8 cellular contexts compared by ENCODE assay signal in the genomic region with DNA sequence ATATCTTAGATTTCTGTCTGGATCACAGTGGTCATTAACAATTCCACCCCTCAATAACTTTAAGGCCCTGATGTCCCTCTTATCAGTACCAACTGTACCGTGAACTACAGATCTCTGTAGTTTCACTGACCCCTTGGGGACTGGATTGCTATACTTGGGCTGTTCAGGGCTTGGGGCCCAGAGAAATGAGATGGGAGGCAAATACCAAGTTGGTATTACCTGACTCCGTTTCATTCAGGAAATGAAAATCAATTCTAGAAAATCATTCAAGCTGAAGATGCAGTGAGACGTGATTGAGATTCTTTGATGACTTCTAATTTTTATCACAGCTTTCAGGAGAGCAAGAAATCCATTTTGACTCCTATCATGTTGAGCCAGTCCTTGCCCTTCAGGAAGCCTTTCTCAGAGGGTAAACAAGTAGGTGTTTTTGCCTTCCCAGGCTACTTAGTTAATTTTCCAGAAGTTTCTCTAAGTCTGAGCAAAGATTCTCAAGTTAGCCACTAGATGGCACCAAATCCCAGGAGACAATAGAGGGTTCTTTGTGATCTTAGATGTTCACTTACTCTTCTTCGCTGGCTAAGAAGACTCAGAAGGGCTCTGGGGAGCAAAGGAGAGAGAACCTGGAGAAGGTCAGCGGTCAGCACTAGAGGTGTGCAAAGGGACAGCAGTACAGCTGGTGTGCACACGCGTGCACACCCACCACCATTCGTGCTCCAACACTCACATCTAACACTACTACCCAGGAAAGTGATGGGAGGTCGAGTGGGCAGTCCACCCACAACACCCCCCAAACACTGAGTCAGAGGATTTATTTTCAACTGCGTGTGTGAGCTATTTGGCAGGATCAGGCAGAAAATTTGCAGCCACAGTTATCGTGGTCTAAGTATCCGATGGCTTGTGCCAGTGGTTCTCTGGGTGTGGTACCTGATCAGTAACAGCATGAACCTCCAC. TPM values are rescaled to one million over a fixed set of nuclear protein-coding genes. Genes with fewer than 3 reads are reported as not detected.
DNase-seq lines count a peak whose midpoint lies in the region; ATAC-seq and TF ChIP-seq lines count a peak whose summit lies in the region.

No MANE protein-coding gene starts in this region.

- no peak overlapping the region for H3K23ac ChIP-seq in mesendoderm (ENCODE audit: low read length)

- peaks cover 5% of the 10 kb centered on the region for H3K36me3 Mint-ChIP-seq in T-helper 17 cell (ENCODE audit: low read depth)

- H2BK5ac ChIP-seq in mesendoderm (ENCODE audit: low read length): no peak overlapping the region

- no peaks in the 10 kb centered on the region for H3K4me1 ChIP-seq in effector memory CD4-positive, alpha-beta T cell (ENCODE audit: control insufficient read depth, insufficient read depth, low read length, poor library complexity, severe bottlenecking)
- H3K4me1 ChIP-seq in mesendoderm (ENCODE audit: control insufficient read depth, low read depth, low read length) (no peaks in the 10 kb centered on the region), urinary bladder (ENCODE audit: insufficient read depth) (no peaks in the 10 kb centered on the region)

- H3K18ac ChIP-seq in mesendoderm (ENCODE audit: low read length): no peak overlapping the region

- H3K4me2 ChIP-seq in mesendoderm (ENCODE audit: low read length): no peak overlapping the region

- no peak overlapping the region for H4K5ac ChIP-seq in mesendoderm (ENCODE audit: low read length)

- peak overlapping the region; percentile 31 for H3K4ac ChIP-seq in mesendoderm (ENCODE audit: low read depth, low read length)

- DNase-seq in ACHN: peak; percentile 51
- DNase-seq in GM12864 (ENCODE audit: low read depth): no peak
- DNase-seq in NCI-H1092 (lab: John Stamatoyannopoulos, UW): peak; percentile 35
- DNase-seq in T-helper 17 cell: no peak
- DNase-seq in effector memory CD4-positive, alpha-beta T cell: peak in 1 of 3 donors; percentile 25
- DNase-seq in mesendoderm: peak; percentile 80

- no peaks in the 10 kb centered on the region for H3K36me3 ChIP-seq in effector memory CD4-positive, alpha-beta T cell (ENCODE audit: control insufficient read depth, insufficient read depth, low read length)
- H3K36me3 ChIP-seq in mesendoderm (ENCODE audit: control insufficient read depth, insufficient read depth, low read length): no peaks in the 10 kb centered on the region
- no peaks in the 10 kb centered on the region for H3K36me3 ChIP-seq in urinary bladder (ENCODE audit: insufficient read depth)

- peak; percentile 60 for ATAC-seq in HG02571 (IDR thresholded peaks at IDR 0.05; ENCODE audit: unreplicated experiment)
- ATAC-seq in T-helper 17 cell: peak; percentile 83

- no peak overlapping the region for H4K8ac ChIP-seq in mesendoderm (ENCODE audit: low read depth, low read length)

- peak overlapping the region; percentile 48 for H3K9ac ChIP-seq in mesendoderm (ENCODE audit: low read length)

- H3K56ac ChIP-seq in mesendoderm (ENCODE audit: low read length): peak overlapping the region; percentile 50

- H3K27ac Mint-ChIP-seq in T-helper 17 cell: peak overlapping the region; percentile 65

- H3K4me3 Mint-ChIP-seq in T-helper 17 cell: peak overlapping the region; percentile 70

- no CpG with 5 or more reads among the region's 12 CpGs for WGBS in mesendoderm (ENCODE audit: extremely low coverage, insufficient coverage, low lambda C conversion rate)
- 17% methylated on average over 12 of the region's 12 CpGs for WGBS in urinary bladder

- H3K79me2 ChIP-seq in mesendoderm (ENCODE audit: control insufficient read depth, insufficient read depth, low read length): peaks cover 11% of the 10 kb centered on the region

- no peak overlapping the region for H2AK5ac ChIP-seq in mesendoderm (ENCODE audit: low read length)

- peaks cover 24% of the 10 kb centered on the region for H3K4me1 Mint-ChIP-seq in T-helper 17 cell

- peaks cover 2% of the 10 kb centered on the region for H3K79me1 ChIP-seq in mesendoderm (ENCODE audit: low read length)

- peak; percentile 58 for TF ChIP-seq CTCF in GM12864 (IDR thresholded peaks at IDR 0.05; ENCODE audit: low read depth, low read length, missing control alignments)

- H3K9me3 ChIP-seq in T-helper 17 cell (ENCODE audit: control insufficient read depth, low read length, poor library complexity, severe bottlenecking): no peaks in the 10 kb centered on the region
- no peaks in the 10 kb centered on the region for H3K9me3 ChIP-seq in effector memory CD4-positive, alpha-beta T cell (ENCODE audit: control insufficient read depth, low read length)

- H3K27ac ChIP-seq in effector memory CD4-positive, alpha-beta T cell (ENCODE audit: insufficient read depth, low read length, poor library complexity, severe bottlenecking): peak overlapping the region; percentile 27
- H3K27ac ChIP-seq in mesendoderm (ENCODE audit: low read depth, low read length) (no peak overlapping the region), urinary bladder (ENCODE audit: low read depth) (peak overlapping the region; percentile 23)

- H3K4me3 ChIP-seq in GM12864 (ENCODE audit: low read depth, low read length) (no peak overlapping the region), mesendoderm (ENCODE audit: low read length) (no peak overlapping the region), urinary bladder (ENCODE audit: low read depth, low read length) (no peak overlapping the region)
- H3K4me3 ChIP-seq in effector memory CD4-positive, alpha-beta T cell (ENCODE audit: insufficient read depth, low read depth, low read length, poor library complexity, severe bottlenecking): no peak overlapping the region

- no peaks in the 10 kb centered on the region for H3K27me3 ChIP-seq in effector memory CD4-positive, alpha-beta T cell (replicated peaks; ENCODE audit: control insufficient read depth, insufficient read depth, low read length, poor library complexity, severe bottlenecking)
- H3K27me3 ChIP-seq in mesendoderm (ENCODE audit: insufficient read depth, low read length, poor library complexity): no peaks in the 10 kb centered on the region

- no peaks in the 10 kb centered on the region for H3K27me3 Mint-ChIP-seq in T-helper 17 cell

- in situ Hi-C loops in ACHN (cut with HindIII; ENCODE audit: low pct_ligation_motif_present, low pct_unique_long_range_greater_than_20kb, low sequenced_read_pairs): no loop called here

- H2BK15ac ChIP-seq in mesendoderm (replicated peaks; ENCODE audit: low read depth): no peak overlapping the region

- no peak overlapping the region for H2BK120ac ChIP-seq in mesendoderm (ENCODE audit: low read depth, low read length)

RNA-seq across cellular contexts. Expression of a gene that starts 7.4 kb away (rescaled TPM):
- 10 to 100 TPM; 34.7 to 43.2 TPM for total RNA-seq in T-helper 17 cell
- polyA plus RNA-seq in mesendoderm (2013, experiment 1 of 2): 54.7 TPM
- 53.0 TPM for polyA plus RNA-seq in mesendoderm (2013, experiment 2 of 2)
- total RNA-seq in urinary bladder: 60.4 TPM
- 86.2 TPM for polyA plus RNA-seq in urinary bladder

RNA-seq across cellular contexts. Expression of a gene that starts 7.7 kb away (rescaled TPM):
- 10 to 100 TPM; 26.6 to 36.0 TPM for total RNA-seq in T-helper 17 cell
- polyA plus RNA-seq in mesendoderm (2013, experiment 1 of 2): 31.3 TPM
- polyA plus RNA-seq in mesendoderm (2013, experiment 2 of 2): 32.2 TPM
- 21.3 TPM for total RNA-seq in urinary bladder
- polyA plus RNA-seq in urinary bladder: 21.3 TPM

RNA-seq across cellular contexts. Expression of a gene that starts 24.6 kb away (rescaled TPM):
- total RNA-seq in T-helper 17 cell (100 to 1,000 TPM; 270 to 298 TPM), urinary bladder (808 TPM)
- polyA plus RNA-seq in mesendoderm (2013, experiment 1 of 2): 3,648 TPM
- polyA plus RNA-seq in mesendoderm (2013, experiment 2 of 2): 3,664 TPM
- 1,560 TPM for polyA plus RNA-seq in urinary bladder

RNA-seq across cellular contexts. Expression of a gene that starts 29.5 kb away (rescaled TPM):
- total RNA-seq in T-helper 17 cell: 10 to 100 TPM; 10.0 to 13.8 TPM
- polyA plus RNA-seq in mesendoderm (2013, experiment 1 of 2): 0.08 TPM
- 0.13 TPM for polyA plus RNA-seq in mesendoderm (2013, experiment 2 of 2)
- 7.6 TPM for total RNA-seq in urinary bladder
- 3.9 TPM for polyA plus RNA-seq in urinary bladder

Comparison
In these comparisons a context has a peak if more than half of its experiments do, and no peak if none do; other contexts are left out.
1. DNase-seq: peak in ACHN (single experiment), NCI-H1092 (single experiment) and mesendoderm (single experiment); none in GM12864 (single experiment) and T-helper 17 cell (0 of 3).